1 cellular context compared by ENCODE assay signal in genomic region chr21:41715649-41716321, GRCh38.
TF ChIP-seq lines count a peak whose summit lies in the region.

No MANE protein-coding gene starts in this region.

TF ChIP-seq in HepG2, 621 proteins besides CTCF, POLR2A, EP300 and RAD21 (continued from another document and continues in another):
- peak; percentile 51; the same call in 1 of the 2 replicates for TF ChIP-seq ZNF710 (CRISPR knock-in tag; IDR thresholded peaks at IDR 0.05; ENCODE audit: borderline replicate concordance)
- TF ChIP-seq ZNF121 (CRISPR knock-in tag; IDR thresholded peaks at IDR 0.05), result 0 out of 2 replicates have a peak, but pooled peaks have one; percentile 20
- peak; percentile 73 for TF ChIP-seq HDAC2 (CRISPR knock-in tag; IDR thresholded peaks at IDR 0.05)
- peak; percentile 81 for TF ChIP-seq TARDBP (CRISPR knock-in tag; IDR thresholded peaks at IDR 0.05)
- no peak for TF ChIP-seq CC2D1A (CRISPR knock-in tag; IDR thresholded peaks at IDR 0.05)
- no peak for TF ChIP-seq TFE3 (CRISPR knock-in tag; IDR thresholded peaks at IDR 0.05)
- TF ChIP-seq ERF (CRISPR knock-in tag; IDR thresholded peaks at IDR 0.05), result peak; percentile 19; the same call in 1 of the 2 replicates
- no peak for TF ChIP-seq FOXP1 (IDR thresholded peaks at IDR 0.05)
- peak; percentile 41 for TF ChIP-seq FOXP1 (CRISPR knock-in tag; IDR thresholded peaks at IDR 0.05)
- TF ChIP-seq MLLT10 (CRISPR knock-in tag; IDR thresholded peaks at IDR 0.05), result no peak
- peak; percentile 40; the same call in 1 of the 2 replicates for TF ChIP-seq SMC3 (IDR thresholded peaks at IDR 0.05; ENCODE audit: low read length)
- 0 out of 2 replicates have a peak, but pooled peaks have one; percentile 29 for TF ChIP-seq MAF1 (CRISPR knock-in tag; IDR thresholded peaks at IDR 0.05; ENCODE audit: borderline replicate concordance)
- peak; percentile 43; the same call in 1 of the 2 replicates for TF ChIP-seq POGK (CRISPR knock-in tag; conservative IDR thresholded peaks at IDR 0.05)
- peak; percentile 52; the same call in 1 of the 2 replicates for TF ChIP-seq ZNF335 (CRISPR knock-in tag; IDR thresholded peaks at IDR 0.05)
- peak; percentile 82 for TF ChIP-seq ZNF124 (CRISPR knock-in tag; IDR thresholded peaks at IDR 0.05)
- TF ChIP-seq FOSL2 (CRISPR knock-in tag; IDR thresholded peaks at IDR 0.05), result peak; percentile 64
- TF ChIP-seq ZNF792 (CRISPR knock-in tag; IDR thresholded peaks at IDR 0.05), result peak; percentile 89; the same call in 1 of the 2 replicates
- peak; percentile 30; the same call in 1 of the 2 replicates for TF ChIP-seq ZNF609 (CRISPR knock-in tag; IDR thresholded peaks at IDR 0.05; ENCODE audit: borderline replicate concordance)
- peak; percentile 48; the same call in 1 of the 2 replicates for TF ChIP-seq ZNF503 (CRISPR knock-in tag; IDR thresholded peaks at IDR 0.05)
- no peak for TF ChIP-seq ZNF607 (CRISPR knock-in tag; IDR thresholded peaks at IDR 0.05; ENCODE audit: borderline replicate concordance)
- TF ChIP-seq HDAC6 (IDR thresholded peaks at IDR 0.05; ENCODE audit: low read depth, low read length), result no peak
- peak; percentile 74 for TF ChIP-seq ZNF547 (CRISPR knock-in tag; IDR thresholded peaks at IDR 0.05)
- TF ChIP-seq ZNF280B (CRISPR knock-in tag; IDR thresholded peaks at IDR 0.05; ENCODE audit: borderline replicate concordance), result no peak
- TF ChIP-seq SMAD3 (CRISPR knock-in tag; IDR thresholded peaks at IDR 0.05), result peak; percentile 86
- TF ChIP-seq ZFP90 (CRISPR knock-in tag; IDR thresholded peaks at IDR 0.05; ENCODE audit: borderline replicate concordance), result no peak
- peak; percentile 45; the same call in 1 of the 2 replicates for TF ChIP-seq MXD4 (CRISPR knock-in tag; IDR thresholded peaks at IDR 0.05)
- TF ChIP-seq ZNF598 (CRISPR knock-in tag; IDR thresholded peaks at IDR 0.05; ENCODE audit: borderline replicate concordance), result peak; percentile 61; the same call in 1 of the 2 replicates
- no peak for TF ChIP-seq SNAPC2 (CRISPR knock-in tag; IDR thresholded peaks at IDR 0.05)
- no peak for TF ChIP-seq PRDM15 (CRISPR knock-in tag; IDR thresholded peaks at IDR 0.05)
- TF ChIP-seq STAG1 (CRISPR knock-in tag; IDR thresholded peaks at IDR 0.05), result 0 out of 2 replicates have a peak, but pooled peaks have one; percentile 7
- TF ChIP-seq HOXD1 (CRISPR knock-in tag; IDR thresholded peaks at IDR 0.05), result 0 out of 2 replicates have a peak, but pooled peaks have one; percentile 60
- TF ChIP-seq ATF7-NPFF (CRISPR knock-in tag; IDR thresholded peaks at IDR 0.05; ENCODE audit: low read depth), result 0 out of 2 replicates have a peak, but pooled peaks have one; percentile 21
- TF ChIP-seq ZNF224 (CRISPR knock-in tag; IDR thresholded peaks at IDR 0.05), result no peak
- TF ChIP-seq SIN3A (IDR thresholded peaks at IDR 0.05; ENCODE audit: borderline replicate concordance, low read depth, low read length), result 0 out of 2 replicates have a peak, but pooled peaks have one; percentile 51
- peak; percentile 74 for TF ChIP-seq HMGXB3 (CRISPR knock-in tag; IDR thresholded peaks at IDR 0.05; ENCODE audit: borderline replicate concordance)
- peak; percentile 99 for TF ChIP-seq TEAD3 (CRISPR knock-in tag; optimal IDR thresholded peaks at IDR 0.05; ENCODE audit: borderline replicate concordance)
